Comparison of ENCODE assay signal across 17 cellular contexts in the genomic region with DNA sequence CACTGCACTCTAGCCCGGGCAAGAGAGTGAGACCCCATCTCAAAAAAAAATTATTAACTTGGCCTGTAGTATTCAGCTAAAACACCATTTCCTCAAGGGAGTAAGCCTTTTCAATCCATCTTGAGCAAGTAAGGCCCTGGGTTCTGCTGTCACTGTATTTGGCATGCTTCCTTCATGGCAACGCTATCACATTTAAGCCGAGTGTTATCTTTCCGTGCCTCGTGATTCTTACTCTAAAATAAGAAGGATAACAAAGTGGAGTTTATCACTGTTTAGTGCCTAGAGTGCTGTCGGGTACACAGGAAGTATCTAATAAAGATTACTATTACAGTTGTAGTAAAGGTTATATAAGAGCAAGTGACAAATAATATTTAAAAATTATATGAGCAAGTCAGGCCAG.
"Had no signal": no experiment of that assay in that cellular context is flagged by ENCODE, and none has a peak within 500 bp of the region (broad histone marks: within the 10 kb centered on the region; RNA-seq: fewer than 3 reads in every experiment).

No MANE protein-coding gene starts in this region.

- H3K4me1 ChIP-seq: gastroesophageal sphincter, SJSA1 had no signal

- ATAC-seq: activated CD8-positive, alpha-beta T cell treated with anti-CD3 and anti-CD28 coated beads, Interleukin-2, amount 10 ng/mL, durations not matched to agents 7 days and 5 days; activated T-cell treated with anti-CD3 and anti-CD28 coated beads, Interleukin-2, amount 50 U/mL, for 72 hours; gastroesophageal sphincter; stimulated activated naive CD8-positive, alpha-beta T cell treated with anti-CD3 and anti-CD28 coated beads, Interleukin-15, Interleukin-2, amounts not matched to agents 100 U/mL and 50 U/mL, for 24 hours had no signal

- H3K4me3 ChIP-seq: dorsolateral prefrontal cortex, gastroesophageal sphincter, SJSA1 had no signal

- H3K27me3 ChIP-seq: dorsolateral prefrontal cortex, gastroesophageal sphincter, SJSA1 had no signal

- H3K9me3 ChIP-seq: gastroesophageal sphincter, SJSA1 had no signal

- DNase-seq: activated CD4-positive, alpha-beta T cell treated with anti-CD3 and anti-CD28 coated beads, Interleukin-2, amount 10 ng/mL, durations not matched to agents 7 days and 5 days; activated CD4-positive, CD25-positive, alpha-beta regulatory T cell; activated CD8-positive, alpha-beta memory T cell treated with anti-CD3 and anti-CD28 coated beads, Interleukin-2, amount 50 U/mL, for 4 hours; activated CD8-positive, alpha-beta T cell treated with anti-CD3 and anti-CD28 coated beads, Interleukin-2, amount 10 ng/mL, durations not matched to agents 7 days and 5 days; activated T-cell treated with anti-CD3 and anti-CD28 coated beads, Interleukin-2, amount 50 U/mL, for 72 hours; central memory CD4-positive, alpha-beta T cell; dorsolateral prefrontal cortex; endodermal cell; nephron progenitor cell; nucleus accumbens; stimulated activated CD4-positive, alpha-beta T cell treated with anti-CD3 and anti-CD28 coated beads, Interleukin-12 subunit alpha, Interleukin-12 subunit beta, amount 100 ng/mL, for 4 hours; stimulated activated CD4-positive, alpha-beta T cell treated with anti-CD3 and anti-CD28 coated beads, Interleukin-1b, Interleukin-23, amount 100 ng/mL, for 48 hours; stimulated activated CD8-positive, alpha-beta memory T cell treated with anti-CD3 and anti-CD28 coated beads, Interleukin-4, amount 100 ng/mL, for 48 hours; stimulated activated naive CD8-positive, alpha-beta T cell treated with anti-CD3 and anti-CD28 coated beads, Interleukin-15, Interleukin-2, amounts not matched to agents 100 U/mL and 50 U/mL, for 24 hours; T-helper 2 cell had no signal

- H3K27ac ChIP-seq: gastroesophageal sphincter, SJSA1 had no signal
